ENCODE assay signal across 8 cellular contexts in genomic region chr14:73239463-73240241, GRCh38. TPM values are rescaled to one million over a fixed set of nuclear protein-coding genes. Genes with fewer than 3 reads are reported as not detected.
DNase-seq lines count a peak whose midpoint lies in the region; ATAC-seq and TF ChIP-seq lines count a peak whose summit lies in the region.

No MANE protein-coding gene starts in this region.

- no peak for ATAC-seq in HG03439 (IDR thresholded peaks at IDR 0.05; ENCODE audit: unreplicated experiment)

- intact Hi-C loops in dendritic cell treated with granulocyte-macrophage colony-stimulating factor and Interleukin-4, amounts not matched to agents 40 ng/mL and 50 ng/mL, for 4 days (cut with micrococcal nuclease): loop anchor here (10.0 kb wide), 1 partner anchor 235 kb away; no protein-coding TSS in a partner anchor
- intact Hi-C loops in tibial artery (cut with DNase I; ENCODE audit: low total_unique reads): no loop called here

- H3K27me3 ChIP-seq in MG63 (peaks cover 2% of the 10 kb centered on the region; the same call in 1 of the 2 replicates), tibial artery (peaks cover 0 to 74% of the 10 kb centered on the region in 2 donors)

- H3K27ac Mint-ChIP-seq in dendritic cell treated with granulocyte-macrophage colony-stimulating factor and Interleukin-4, amounts not matched to agents 40 ng/mL and 50 ng/mL, for 4 days: no peak overlapping the region

- peaks cover 0 to 44% (median 31%) of the 10 kb centered on the region in 4 donors for H3K4me1 ChIP-seq in tibial artery

- H3K9me3 Mint-ChIP-seq in dendritic cell treated with granulocyte-macrophage colony-stimulating factor and Interleukin-4, amounts not matched to agents 40 ng/mL and 50 ng/mL, for 4 days: no peaks in the 10 kb centered on the region

- peaks cover 90% of the 10 kb centered on the region for H3K4me1 Mint-ChIP-seq in dendritic cell treated with granulocyte-macrophage colony-stimulating factor and Interleukin-4, amounts not matched to agents 40 ng/mL and 50 ng/mL, for 4 days (ENCODE audit: low read depth)

- no peaks in the 10 kb centered on the region for H3K36me3 ChIP-seq in MG63
- H3K36me3 ChIP-seq in tibial artery: no peaks in the 10 kb centered on the region

- no peak for TF ChIP-seq CTCF in tibial artery (IDR thresholded peaks at IDR 0.05)

- no peaks in the 10 kb centered on the region for H3K36me3 Mint-ChIP-seq in dendritic cell treated with granulocyte-macrophage colony-stimulating factor and Interleukin-4, amounts not matched to agents 40 ng/mL and 50 ng/mL, for 4 days (ENCODE audit: low read depth)

- peak overlapping the region; percentile 63 for H3K4me3 Mint-ChIP-seq in dendritic cell treated with granulocyte-macrophage colony-stimulating factor and Interleukin-4, amounts not matched to agents 40 ng/mL and 50 ng/mL, for 4 days

- DNase-seq in MG63: peak; percentile 50
- DNase-seq in left kidney (ENCODE audit: low read depth, low spot score): peak; percentile 54
- peak in 1 of 2 donors; percentile 77 for DNase-seq in tibial artery
- no peak for DNase-seq in pons (ENCODE audit: low spot score)
- no peak for DNase-seq in activated T-cell treated with anti-CD3 and anti-CD28 coated beads, Interleukin-2, amount 50 U/mL, for 48 hours
- no peak for DNase-seq in T-helper 2 cell

- H3K4me3 ChIP-seq in MG63: no peak overlapping the region
- H3K4me3 ChIP-seq in tibial artery: peak overlapping the region; percentile 41 to 50

- H3K27ac ChIP-seq in tibial artery: peak overlapping the region in 1 of 2 donors; percentile 20

- H3K9me3 ChIP-seq in MG63: no peaks in the 10 kb centered on the region
- H3K9me3 ChIP-seq in tibial artery: no peaks in the 10 kb centered on the region

- peaks cover 70% of the 10 kb centered on the region for H3K27me3 Mint-ChIP-seq in dendritic cell treated with granulocyte-macrophage colony-stimulating factor and Interleukin-4, amounts not matched to agents 40 ng/mL and 50 ng/mL, for 4 days

RNA-seq across cellular contexts. Expression of gene PAPLN, which starts 2.3 kb away (rescaled TPM):
- 0.53 TPM in 1 of 2 replicates, not detected in the other for total RNA-seq in MG63 (2014; rRNA removed; shearing (Covaris generic); ENCODE audit: low replicate concordance)

Comparison
In these comparisons a context has a peak if more than half of its experiments do, and no peak if none do; other contexts are left out.
1. DNase-seq: peak in MG63 (single experiment) and left kidney (single experiment); none in pons (single experiment), activated T-cell treated with anti-CD3 and anti-CD28 coated beads, Interleukin-2, amount 50 U/mL, for 48 hours (0 of 2) and T-helper 2 cell (0 of 5).